7 cellular contexts compared by ENCODE assay signal in genomic region chr7:5693529-5693928, GRCh38.
DNase-seq lines count a peak whose midpoint lies in the region; ATAC-seq and TF ChIP-seq lines count a peak whose summit lies in the region.

No MANE protein-coding gene starts in this region.

- H3K4me3 Mint-ChIP-seq in effector memory CD8-positive, alpha-beta T cell, result peak overlapping the region; percentile 41 to 90
- peak overlapping the region; percentile 79 to 94 (median 91) for H3K4me3 Mint-ChIP-seq in naive B cell

- no peaks in the 10 kb centered on the region for H3K9me2 ChIP-seq in PC-9 (ENCODE audit: insufficient read depth)

- 0 out of 2 replicates have a peak, but pooled peaks cover 3% of the 10 kb centered on the region for H4K20me1 ChIP-seq in PC-9 (ENCODE audit: insufficient read depth)

- POLR2A ChIA-PET in PC-9 (lab: Charles Lee; ENCODE audit: unreplicated experiment), result interaction anchor here (0.6 to 0.7 kb wide), 2 partner anchors 413 to 436 kb away, joined by 3 to 4 read pairs; no protein-coding TSS in a partner anchor

- no peaks in the 10 kb centered on the region for H3K27me3 ChIP-seq in PC-9 (ENCODE audit: insufficient read depth, low read depth)

- H3K9me3 Mint-ChIP-seq in effector memory CD8-positive, alpha-beta T cell, result no peaks in the 10 kb centered on the region
- H3K9me3 Mint-ChIP-seq in naive B cell, result no peaks in the 10 kb centered on the region

- H3K4me3 ChIP-seq in PC-9, result no peak overlapping the region; the same call in 1 of the 2 replicates

- H3K4me1 ChIP-seq in PC-9 (replicated peaks; ENCODE audit: insufficient read depth), result peaks cover 54% of the 10 kb centered on the region

- peaks cover 40% of the 10 kb centered on the region for H3F3A ChIP-seq in PC-9 (ENCODE audit: insufficient read depth, low read depth)

- ATAC-seq in GM18511 (IDR thresholded peaks at IDR 0.05; ENCODE audit: unreplicated experiment) (peak; percentile 60), HG02623 (IDR thresholded peaks at IDR 0.05; ENCODE audit: unreplicated experiment) (peak; percentile 44), naive B cell (ENCODE audit: low read depth in 2 of 2) (peak; percentile 92 to 93)
- ATAC-seq in effector memory CD8-positive, alpha-beta T cell (replicated peaks), result peak; percentile 21

- TF ChIP-seq CTCF in PC-9 (conservative IDR thresholded peaks at IDR 0.05), result no peak

- peaks cover 46 to 61% of the 10 kb centered on the region in 2 donors for H3K4me1 Mint-ChIP-seq in effector memory CD8-positive, alpha-beta T cell (ENCODE audit: low read depth in 2 of 2)
- H3K4me1 Mint-ChIP-seq in naive B cell, result peaks cover 75 to 100% (median 97%) of the 10 kb centered on the region in 3 donors

- H2AFZ ChIP-seq in PC-9, result no peak overlapping the region

- H3K36me3 Mint-ChIP-seq in effector memory CD8-positive, alpha-beta T cell (ENCODE audit: insufficient read depth), result peaks cover 14% of the 10 kb centered on the region
- peaks cover 9 to 14% of the 10 kb centered on the region in 2 donors for H3K36me3 Mint-ChIP-seq in naive B cell

- H3K27ac ChIP-seq in PC-9, result peak overlapping the region; percentile 86

- peak overlapping the region in 1 of 2 donors; percentile 65 for H3K27ac Mint-ChIP-seq in effector memory CD8-positive, alpha-beta T cell
- peak overlapping the region; percentile 95 to 100 (median 97) for H3K27ac Mint-ChIP-seq in naive B cell

- intact Hi-C loops in PC-9 (cut with micrococcal nuclease; ENCODE audit: unreplicated experiment), result no loop called here

- no TSS peak for BruUV-seq in PC-9 (replicated peaks; lab: Mats Ljungman, UMichigan)

- CTCF ChIA-PET in PC-9 (lab: Charles Lee), result interaction anchor here (0.5 to 0.7 kb wide), 3 partner anchors 9 to 719 kb away, joined by 3 to 4 read pairs (median 4); no protein-coding TSS in a partner anchor

- peak overlapping the region; percentile 81 for H3K4me2 ChIP-seq in PC-9

- H3K36me3 ChIP-seq in PC-9 (ENCODE audit: low read depth), result 0 out of 2 replicates have a peak, but pooled peaks cover 2% of the 10 kb centered on the region

- DNase-seq in PC-9 (peak; percentile 12 to 88), naive B cell (peak; percentile 81), NCI-H1436 treated with DMSO at 0.1 percent for 48 hours (lab: John Stamatoyannopoulos, UW) (no peak), NCI-H526 treated with DMSO at 0.1 percent for 48 hours (lab: John Stamatoyannopoulos, UW) (no peak)
- no peak for DNase-seq in effector memory CD8-positive, alpha-beta T cell

- H3K9me3 ChIP-seq in PC-9 (ENCODE audit: insufficient read depth, low read depth), result no peaks in the 10 kb centered on the region

- no peaks in the 10 kb centered on the region for H3K27me3 Mint-ChIP-seq in effector memory CD8-positive, alpha-beta T cell
- no peaks in the 10 kb centered on the region for H3K27me3 Mint-ChIP-seq in naive B cell

- H3K79me2 ChIP-seq in PC-9 (ENCODE audit: low read depth), result peaks cover 26% of the 10 kb centered on the region

Comparison
In these comparisons a context has a peak if more than half of its experiments do, and no peak if none do; other contexts are left out.
1. ATAC-seq: peak in every context shown above with its lines; median percentile 92 in naive B cell; 60 in GM18511; 44 in HG02623; 21 in effector memory CD8-positive, alpha-beta T cell.
2. DNase-seq: peak in PC-9 (2 of 2) and naive B cell (single experiment); none in effector memory CD8-positive, alpha-beta T cell (0 of 3), NCI-H1436 treated with DMSO at 0.1 percent for 48 hours (single experiment) and NCI-H526 treated with DMSO at 0.1 percent for 48 hours (single experiment).